ENCODE assay signal across 8 cellular contexts in the genomic region with DNA sequence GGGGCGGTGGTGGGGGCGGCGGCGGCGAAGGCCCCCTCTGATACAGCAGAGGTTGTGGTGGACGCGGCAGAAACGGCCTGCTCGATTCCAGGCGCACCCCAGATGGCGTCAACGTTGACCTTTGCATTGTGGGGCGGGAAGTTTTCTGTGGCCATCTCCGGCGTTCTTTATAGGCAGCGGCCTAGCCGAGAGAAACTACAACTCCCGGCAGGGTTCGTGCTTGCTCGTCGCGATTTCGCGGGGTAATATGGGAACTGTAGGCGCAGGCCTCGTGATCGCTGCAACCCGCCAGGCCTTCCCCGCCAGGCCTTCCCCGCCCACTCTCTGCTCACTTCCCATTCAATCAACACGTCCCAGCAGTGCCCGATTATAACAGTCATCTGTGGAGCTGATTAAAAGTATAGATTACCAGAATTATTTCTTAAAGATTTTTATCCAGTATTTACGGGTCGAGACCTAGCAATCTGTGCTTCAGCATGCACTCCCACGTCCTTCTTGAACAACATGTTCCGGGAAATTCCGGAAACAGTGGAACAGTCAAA. TPM values are rescaled to one million over a fixed set of nuclear protein-coding genes. Genes with fewer than 3 reads are reported as not detected.
DNase-seq lines count a peak whose midpoint lies in the region; ATAC-seq and TF ChIP-seq lines count a peak whose summit lies in the region.

A gene (minus strand): TSS at position 74 of the 542 bp plus-strand sequence. CDS start 214 bp downstream, outside the sequence.

- peak within 1 kb of the TSS; percentile 99 for H3K27ac ChIP-seq in suprapubic skin

- H3K27ac Mint-ChIP-seq in activated naive CD8-positive, alpha-beta T cell = peak within 1 kb of the TSS; percentile 92

- DNase-seq in GM10248 (ENCODE audit: extremely low spot score) (peak; percentile 92), NCI-H1105 treated with DMSO at 0.1 percent for 48 hours (lab: John Stamatoyannopoulos, UW) (peak; percentile 92), SKM-1 treated with dmso at 0.1 percent for 144 hours (lab: John Stamatoyannopoulos, UW; ENCODE audit: unreplicated experiment) (peak; percentile 98), glomerular endothelial cell (ENCODE audit: extremely low read depth, low read depth, low spot score) (peak; percentile 93), occipital lobe (lab: John Stamatoyannopoulos, UW) (peak; percentile 97), suprapubic skin (ENCODE audit: low spot score in 2 of 2) (peak; percentile 98 to 99)

- no peaks in the 10 kb centered on the region for H3K27me3 ChIP-seq in suprapubic skin

- peaks cover 52% of the 10 kb centered on the region for H3K4me1 Mint-ChIP-seq in activated naive CD8-positive, alpha-beta T cell (ENCODE audit: low read depth)

- no peak for TF ChIP-seq CTCF in GM10248 (IDR thresholded peaks at IDR 0.05; ENCODE audit: control extremely low read depth, extremely low read depth, low read depth, missing control alignments)
- no peak for TF ChIP-seq CTCF in suprapubic skin (IDR thresholded peaks at IDR 0.05)

- no peak for TF ChIP-seq POLR2A in suprapubic skin (IDR thresholded peaks at IDR 0.05)

- H3K9me3 Mint-ChIP-seq in activated naive CD8-positive, alpha-beta T cell (ENCODE audit: low read depth) = no peaks in the 10 kb centered on the region

- H3K36me3 ChIP-seq in suprapubic skin = peaks cover 9% of the 10 kb centered on the region

- POLR2A ChIA-PET in GM10248 (lab: Yijun Ruan, JAX) = interaction anchor here (1.1 to 1.7 kb wide), 2 partner anchors 271 to 358 kb away, joined by 4 to 8 read pairs; a partner anchor contains a TSS

- peaks cover 49% of the 10 kb centered on the region for H3K4me1 ChIP-seq in suprapubic skin

- no peaks in the 10 kb centered on the region for H3K9me3 ChIP-seq in suprapubic skin

- no peaks in the 10 kb centered on the region for H3K36me3 Mint-ChIP-seq in activated naive CD8-positive, alpha-beta T cell

- CTCF ChIA-PET in GM10248 (lab: Yijun Ruan, JAX) = interaction anchor here (0.7 to 13.5 kb wide), 30 partner anchors 8 to 803 kb away, joined by 3 to 247 read pairs (median 4); a partner anchor contains a TSS

- no peaks in the 10 kb centered on the region for H3K27me3 Mint-ChIP-seq in activated naive CD8-positive, alpha-beta T cell

- no peak for TF ChIP-seq EP300 in suprapubic skin (IDR thresholded peaks at IDR 0.05)

- peak; percentile 95 for ATAC-seq in HG02678 (IDR thresholded peaks at IDR 0.05; ENCODE audit: unreplicated experiment)

- peak within 1 kb of the TSS; percentile 99 for H3K4me3 ChIP-seq in suprapubic skin

- H3K4me3 Mint-ChIP-seq in activated naive CD8-positive, alpha-beta T cell = peak within 1 kb of the TSS; percentile 95

- WGBS in suprapubic skin = 3% methylated on average over 29 of the region's 37 CpGs

RNA-seq across cellular contexts. Expression of the gene that starts here (rescaled TPM):
- 45.0 and 52.1 TPM in 2 replicates for total RNA-seq in glomerular endothelial cell
- 63.2 TPM for total RNA-seq in occipital lobe
- 10 to 100 TPM; 46.3 to 53.3 (median 48.7) TPM for total RNA-seq in suprapubic skin

Comparison
In these comparisons a context has a peak if more than half of its experiments do, and no peak if none do; other contexts are left out.
1. Peak in every context shown above with its lines: DNase-seq, ATAC-seq, H3K4me3 ChIP-seq and H3K27ac ChIP-seq.